18 cellular contexts compared by ENCODE assay signal in genomic region chr14:102994689-102995088, GRCh38.
"Had no signal": no experiment of that assay in that cellular context is flagged by ENCODE, and none has a peak within 500 bp of the region (broad histone marks: within the 10 kb centered on the region; RNA-seq: fewer than 3 reads in every experiment).

No MANE protein-coding gene starts in this region.

- ATAC-seq: activated naive CD4-positive, alpha-beta T cell treated with anti-CD3 and anti-CD28 coated beads, Interleukin-2, amount 50 U/mL, for 72 hours; naive thymus-derived CD4-positive, alpha-beta T cell; SK-N-SH treated with all-trans-retinoic acid at 6 μM for 48 hours had no signal

- H3K9me3 ChIP-seq: neutrophil had no signal

- H3K9me3 Mint-ChIP-seq: T-helper 1 cell treated with Interleukin-12 subunit alpha and Interleukin-12 subunit beta and Interleukin-4 antibody, amounts not matched to agents 30 μg/mL and 1 μg/mL, for 36 hours had no signal

- H3K27ac ChIP-seq: brain microvascular endothelial cell, neutrophil had no signal

- H3K27ac Mint-ChIP-seq: naive thymus-derived CD4-positive, alpha-beta T cell; T-helper 1 cell treated with Interleukin-12 subunit alpha and Interleukin-12 subunit beta and Interleukin-4 antibody, amounts not matched to agents 30 μg/mL and 1 μg/mL, for 36 hours had no signal

- H3K4me1 Mint-ChIP-seq: naive thymus-derived CD4-positive, alpha-beta T cell had no signal

- H3K36me3 ChIP-seq: neutrophil had no signal

- H3K27me3 ChIP-seq: brain microvascular endothelial cell, dorsolateral prefrontal cortex had no signal

- DNase-seq: activated CD4-positive, alpha-beta T cell treated with anti-CD3 and anti-CD28 coated beads, Interleukin-2, amount 50 U/mL, for 1 hour; activated effector memory CD4-positive, alpha-beta T cell treated with anti-CD3 and anti-CD28 coated beads, Interleukin-2, amount 50 U/mL, for 16 hours; activated T-cell treated with anti-CD3 and anti-CD28 coated beads, Interleukin-2, amount 50 U/mL, for 1 hour; amygdala; brain microvascular endothelial cell; dorsolateral prefrontal cortex; midbrain; naive thymus-derived CD4-positive, alpha-beta T cell; stimulated activated CD4-positive, alpha-beta T cell treated with anti-CD3 and anti-CD28 coated beads, Interleukin-1b, Interleukin-23, amount 100 ng/mL, for 48 hours; stimulated activated naive CD4-positive, alpha-beta T cell; substantia nigra had no signal

- FAIRE-seq: endometrium, frontal cortex, keratinocyte had no signal

- H3K4me3 Mint-ChIP-seq: naive thymus-derived CD4-positive, alpha-beta T cell; T-helper 1 cell treated with Interleukin-12 subunit alpha and Interleukin-12 subunit beta and Interleukin-4 antibody, amounts not matched to agents 30 μg/mL and 1 μg/mL, for 36 hours had no signal

- H3K4me3 ChIP-seq: dorsolateral prefrontal cortex had no signal

- H3K27me3 Mint-ChIP-seq: naive thymus-derived CD4-positive, alpha-beta T cell had no signal
